9 cellular contexts compared by ENCODE assay signal in genomic region chr17:41865596-41865893, GRCh38. TPM values are rescaled to one million over a fixed set of nuclear protein-coding genes. Genes with fewer than 3 reads are reported as not detected.
A peak's percentile ranks its signal among the peaks of the same experiment; 100 is the strongest.
DNase-seq lines count a peak whose midpoint lies in the region; ATAC-seq and TF ChIP-seq lines count a peak whose summit lies in the region.
"Had no signal": no experiment of that assay in that cellular context is flagged by ENCODE, and none has a peak within 500 bp of the region (broad histone marks: within the 10 kb centered on the region; RNA-seq: fewer than 3 reads in every experiment).

No MANE protein-coding gene starts in this region.

- no peak for TF ChIP-seq RAD21 in SK-N-SH (IDR thresholded peaks at IDR 0.05; ENCODE audit: low read length)

- no peak for ATAC-seq in SK-N-SH treated with all-trans-retinoic acid at 6 μM for 48 hours
- peak; percentile 1 for ATAC-seq in activated T-helper 17 cell treated with anti-CD3 and anti-CD28 coated beads, Interleukin-2, amount 50 U/mL, for 72 hours (replicated peaks)

- TF ChIP-seq EP300 in SK-N-SH (IDR thresholded peaks at IDR 0.05; ENCODE audit: borderline replicate concordance in 1 of 2, low read depth in 1 of 2, low read length in 1 of 2): no peak

- H3K27me3 ChIP-seq in SK-N-SH (ENCODE audit: insufficient read depth): no peaks in the 10 kb centered on the region
- H3K27me3 ChIP-seq: foreskin keratinocyte had no signal

- peaks cover 5 to 15% of the 10 kb centered on the region in 2 experiments; a peak in 2 of 4 replicates for H3K4me1 ChIP-seq in SK-N-SH (ENCODE audit: control insufficient read depth in 1 of 2, insufficient read depth in 2 of 2, low read depth in 1 of 2, low read length in 1 of 2)

- H3K27ac Mint-ChIP-seq in activated T-helper 17 cell treated with anti-CD3 and anti-CD28 coated beads, Interleukin-2, amount 50 U/mL, for 72 hours: peak overlapping the region; percentile 52

- peaks cover 18% of the 10 kb centered on the region for H3K4me1 Mint-ChIP-seq in activated T-helper 17 cell treated with anti-CD3 and anti-CD28 coated beads, Interleukin-2, amount 50 U/mL, for 72 hours

- peaks cover 33% of the 10 kb centered on the region for H4K20me1 ChIP-seq in SK-N-SH (ENCODE audit: insufficient read depth)

- H3K36me3 ChIP-seq in SK-N-SH (replicated peaks in 1 of 2; ENCODE audit: control insufficient read depth in 1 of 2, insufficient read depth in 2 of 2, low read length in 1 of 2): peaks cover 24 to 36% of the 10 kb centered on the region in 2 experiments

- peak overlapping the region; percentile 91; the same call in 1 of the 2 replicates for H3K4me2 ChIP-seq in SK-N-SH

- H3K36me3 Mint-ChIP-seq in activated T-helper 17 cell treated with anti-CD3 and anti-CD28 coated beads, Interleukin-2, amount 50 U/mL, for 72 hours (ENCODE audit: low read depth): peaks cover 48% of the 10 kb centered on the region

- H3K9me2 ChIP-seq in SK-N-SH: no peaks in the 10 kb centered on the region

- H3K9me3 ChIP-seq in SK-N-SH: no peaks in the 10 kb centered on the region

- POLR2A ChIA-PET in SK-N-SH (lab: Yijun Ruan, JAX): interaction anchor here (0.5 to 2.8 kb wide), 9 partner anchors 25 to 236 kb away, joined by 3 to 12 read pairs (median 6); partner anchors contain the start of genes FKBP10, NT5C3B, ODAD4 and P3H4

- CTCF ChIA-PET in SK-N-SH (lab: Yijun Ruan, JAX): interaction anchor here (1.2 to 1.9 kb wide), 3 partner anchors 53 to 128 kb away, joined by 4 to 5 read pairs (median 5); partner anchors contain the start of gene P3H4

- WGBS in SK-N-SH (ENCODE audit: low lambda C conversion rate): 3% methylated on average over 7 of the region's 10 CpGs

- H3K9ac ChIP-seq in SK-N-SH: peak overlapping the region; percentile 15; the same call in 1 of the 2 replicates

- H3K9me3 Mint-ChIP-seq in activated T-helper 17 cell treated with anti-CD3 and anti-CD28 coated beads, Interleukin-2, amount 50 U/mL, for 72 hours: no peaks in the 10 kb centered on the region

- H3K4me3 Mint-ChIP-seq in activated T-helper 17 cell treated with anti-CD3 and anti-CD28 coated beads, Interleukin-2, amount 50 U/mL, for 72 hours: no peak overlapping the region

- peak overlapping the region; percentile 36 to 62 for H3K27ac ChIP-seq in SK-N-SH (ENCODE audit: low read depth in 2 of 2, low read length in 1 of 2)
- H3K27ac ChIP-seq in substantia nigra (ENCODE audit: low read depth, low read length, poor library complexity, severe bottlenecking): peak overlapping the region; percentile 78

- peaks cover 29% of the 10 kb centered on the region for H3F3A ChIP-seq in SK-N-SH (replicated peaks; ENCODE audit: insufficient read depth)

- no peak for TF ChIP-seq CTCF in SK-N-SH (IDR thresholded peaks at IDR 0.05)

- H3K27me3 Mint-ChIP-seq in activated T-helper 17 cell treated with anti-CD3 and anti-CD28 coated beads, Interleukin-2, amount 50 U/mL, for 72 hours: no peaks in the 10 kb centered on the region

- no peak overlapping the region for H2AFZ ChIP-seq in SK-N-SH (ENCODE audit: low read depth)

- H3K4me3 ChIP-seq in SK-N-SH (ENCODE audit: low read depth in 2 of 2, low read length in 1 of 2) (peak overlapping the region; percentile 91 to 95), iPS-11a (ENCODE audit: low read depth, low read length) (peak overlapping the region; percentile 18)

- H3K79me2 ChIP-seq in SK-N-SH (ENCODE audit: insufficient read depth): peaks cover 45% of the 10 kb centered on the region

- DNase-seq in SK-N-SH: no peak
- no peak for DNase-seq in substantia nigra (lab: John Stamatoyannopoulos, UW)
- no peak for DNase-seq in NCI-H82 treated with DMSO at 0.1 percent for 48 hours (lab: John Stamatoyannopoulos, UW; ENCODE audit: unreplicated experiment)
- no peak for DNase-seq in DMS 273 (lab: John Stamatoyannopoulos, UW; ENCODE audit: unreplicated experiment)
- DNase-seq in NCI-H748 treated with DMSO at 0.1 percent for 48 hours (lab: John Stamatoyannopoulos, UW): no peak

TF ChIP-seq in SK-N-SH, 30 proteins besides CTCF, POLR2A, EP300 and RAD21 (continues in another document):
- TF ChIP-seq FOXM1 (IDR thresholded peaks at IDR 0.05; ENCODE audit: low read depth): no peak
- no peak for TF ChIP-seq CHD2 (IDR thresholded peaks at IDR 0.05; ENCODE audit: low read length, partially characterized antibody)
- TF ChIP-seq RFX5 (IDR thresholded peaks at IDR 0.05; ENCODE audit: low read length): 0 out of 2 replicates have a peak, but pooled peaks have one; percentile 1
- peak; percentile 26; the same call in 1 of the 2 replicates for TF ChIP-seq SIN3A (IDR thresholded peaks at IDR 0.05; ENCODE audit: borderline replicate concordance, low read depth, low read length)
- no peak for TF ChIP-seq USF2 (IDR thresholded peaks at IDR 0.05; ENCODE audit: borderline replicate concordance, low read depth, low read length)
- TF ChIP-seq, protein P1, sequence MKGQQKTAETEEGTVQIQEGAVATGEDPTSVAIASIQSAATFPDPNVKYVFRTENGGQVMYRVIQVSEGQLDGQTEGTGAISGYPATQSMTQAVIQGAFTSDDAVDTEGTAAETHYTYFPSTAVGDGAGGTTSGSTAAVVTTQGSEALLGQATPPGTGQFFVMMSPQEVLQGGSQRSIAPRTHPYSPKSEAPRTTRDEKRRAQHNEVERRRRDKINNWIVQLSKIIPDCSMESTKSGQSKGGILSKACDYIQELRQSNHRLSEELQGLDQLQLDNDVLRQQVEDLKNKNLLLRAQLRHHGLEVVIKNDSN (IDR thresholded peaks at IDR 0.05; ENCODE audit: borderline replicate concordance, low read depth): no peak

TF ChIP-seq in SK-N-SH treated with all-trans-retinoic acid at 6 μM for 48 hours, 23 proteins besides CTCF, POLR2A, EP300 and RAD21 (continues in another document):
- TF ChIP-seq ZC3H10 (CRISPR knock-in tag; IDR thresholded peaks at IDR 0.05): no peak
- TF ChIP-seq ISL1 (CRISPR knock-in tag; IDR thresholded peaks at IDR 0.05): no peak
- no peak for TF ChIP-seq ZFP3 (CRISPR knock-in tag; IDR thresholded peaks at IDR 0.05)
- TF ChIP-seq, protein P2, sequence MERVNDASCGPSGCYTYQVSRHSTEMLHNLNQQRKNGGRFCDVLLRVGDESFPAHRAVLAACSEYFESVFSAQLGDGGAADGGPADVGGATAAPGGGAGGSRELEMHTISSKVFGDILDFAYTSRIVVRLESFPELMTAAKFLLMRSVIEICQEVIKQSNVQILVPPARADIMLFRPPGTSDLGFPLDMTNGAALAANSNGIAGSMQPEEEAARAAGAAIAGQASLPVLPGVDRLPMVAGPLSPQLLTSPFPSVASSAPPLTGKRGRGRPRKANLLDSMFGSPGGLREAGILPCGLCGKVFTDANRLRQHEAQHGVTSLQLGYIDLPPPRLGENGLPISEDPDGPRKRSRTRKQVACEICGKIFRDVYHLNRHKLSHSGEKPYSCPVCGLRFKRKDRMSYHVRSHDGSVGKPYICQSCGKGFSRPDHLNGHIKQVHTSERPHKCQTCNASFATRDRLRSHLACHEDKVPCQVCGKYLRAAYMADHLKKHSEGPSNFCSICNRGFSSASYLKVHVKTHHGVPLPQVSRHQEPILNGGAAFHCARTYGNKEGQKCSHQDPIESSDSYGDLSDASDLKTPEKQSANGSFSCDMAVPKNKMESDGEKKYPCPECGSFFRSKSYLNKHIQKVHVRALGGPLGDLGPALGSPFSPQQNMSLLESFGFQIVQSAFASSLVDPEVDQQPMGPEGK (CRISPR knock-in tag; IDR thresholded peaks at IDR 0.05; ENCODE audit: borderline replicate concordance): no peak

RNA-seq across cellular contexts. Expression of gene KLHL11, which starts 0.3 kb away (rescaled TPM):
- polyA plus RNA-seq in SK-N-SH (2012; rRNA removed): 2.6 and 3.0 TPM in 2 replicates
- polyA plus RNA-seq in SK-N-SH (2012; cell fraction: cytosol; rRNA removed): 2.2 and 2.7 TPM in 2 replicates
- polyA plus RNA-seq in SK-N-SH (2012; cell fraction: nucleus; rRNA removed): 2.0 and 2.9 TPM in 2 replicates
- 10 to 100 TPM; 15.1 to 16.2 TPM for total RNA-seq in activated T-helper 17 cell treated with anti-CD3 and anti-CD28 coated beads, Interleukin-2, amount 50 U/mL, for 72 hours

RNA-seq across cellular contexts. Expression of gene KLHL10, which starts 27.9 kb away (rescaled TPM):
- 0.02 and 0.03 TPM in 2 replicates for polyA plus RNA-seq in SK-N-SH (2012; rRNA removed)
- 0.04 and 0.05 TPM in 2 replicates for polyA plus RNA-seq in SK-N-SH (2012; cell fraction: cytosol; rRNA removed)
- 0.30 and 0.42 TPM in 2 replicates for polyA plus RNA-seq in SK-N-SH (2012; cell fraction: nucleus; rRNA removed)
- total RNA-seq in activated T-helper 17 cell treated with anti-CD3 and anti-CD28 coated beads, Interleukin-2, amount 50 U/mL, for 72 hours: under 1 TPM in 1 of 2 donors, not detected in 1; 0.16 TPM
- polyA plus RNA-seq: foreskin keratinocyte had no signal

RNA-seq across cellular contexts. Expression of gene NT5C3B, which starts 29.5 kb away (rescaled TPM):
- polyA plus RNA-seq in SK-N-SH (2012; rRNA removed): 87.4 and 98.0 TPM in 2 replicates
- 105 and 106 TPM in 2 replicates for polyA plus RNA-seq in SK-N-SH (2012; cell fraction: cytosol; rRNA removed)
- polyA plus RNA-seq in SK-N-SH (2012; cell fraction: nucleus; rRNA removed): 85.1 and 94.9 TPM in 2 replicates
- 10 to 100 TPM; 51.2 to 70.3 TPM for total RNA-seq in activated T-helper 17 cell treated with anti-CD3 and anti-CD28 coated beads, Interleukin-2, amount 50 U/mL, for 72 hours

RNA-seq across cellular contexts. Expression of gene FKBP10, which starts 52.7 kb away (rescaled TPM):
- 360 and 377 TPM in 2 replicates for polyA plus RNA-seq in SK-N-SH (2012; rRNA removed)
- polyA plus RNA-seq in SK-N-SH (2012; cell fraction: cytosol; rRNA removed): 109 and 170 TPM in 2 replicates
- polyA plus RNA-seq in SK-N-SH (2012; cell fraction: nucleus; rRNA removed): 1,131 and 1,228 TPM in 2 replicates
- under 1 TPM; 0.09 to 0.37 TPM for total RNA-seq in activated T-helper 17 cell treated with anti-CD3 and anti-CD28 coated beads, Interleukin-2, amount 50 U/mL, for 72 hours

RNA-seq across cellular contexts. Expression of gene ACLY, which starts 53.2 kb away (rescaled TPM):
- polyA plus RNA-seq in SK-N-SH (2012; rRNA removed): 161 and 163 TPM in 2 replicates
- polyA plus RNA-seq in SK-N-SH (2012; cell fraction: cytosol; rRNA removed): 104 and 131 TPM in 2 replicates
- 133 and 176 TPM in 2 replicates for polyA plus RNA-seq in SK-N-SH (2012; cell fraction: nucleus; rRNA removed)
- total RNA-seq in activated T-helper 17 cell treated with anti-CD3 and anti-CD28 coated beads, Interleukin-2, amount 50 U/mL, for 72 hours: 100 to 1,000 TPM in 1 of 2 donors, 10 to 100 TPM in 1; 95.4 to 222 TPM
